30 cellular contexts compared by ENCODE assay signal in genomic region chr11:32429477-32429876, GRCh38. TPM values are rescaled to one million over a fixed set of nuclear protein-coding genes. Genes with fewer than 3 reads are reported as not detected.
DNase-seq lines count a peak whose midpoint lies in the region; ATAC-seq, FAIRE-seq and TF ChIP-seq lines count a peak whose summit lies in the region.
"Had no signal": no experiment of that assay in that cellular context is flagged by ENCODE, and none has a peak within 500 bp of the region (broad histone marks: within the 10 kb centered on the region; RNA-seq: fewer than 3 reads in every experiment).

No MANE protein-coding gene starts in this region.

- H3K4me1 ChIP-seq in astrocyte (ENCODE audit: insufficient read depth, low read length) = no peaks in the 10 kb centered on the region
- H3K4me1 ChIP-seq in spleen = peaks cover 0 to 56% (median 32%) of the 10 kb centered on the region in 6 donors
- H3K4me1 ChIP-seq: A549, SJSA1 had no signal

- H3K4me3 ChIP-seq in astrocyte (ENCODE audit: insufficient read depth, low read depth, low read length) = no peak overlapping the region
- peak overlapping the region in 2 of 8 donors; percentile 53 to 66 for H3K4me3 ChIP-seq in spleen
- H3K4me3 ChIP-seq: A549; BLaER1 treated with 17β-estradiol and CSF1 and Interleukin-3, amounts not matched to agents 10 nM and 100 nM; HAP-1; K562; SJSA1 had no signal

- intact Hi-C loops in spleen (cut with DNase I; ENCODE audit: low total_unique reads) = no loop called here

- H3K27me3 Mint-ChIP-seq in astrocyte (ENCODE audit: low read depth, unreplicated experiment) (peaks cover 91% of the 10 kb centered on the region), mesothelial cell of epicardium (ENCODE audit: low read depth) (peaks cover 99% of the 10 kb centered on the region)
- H3K27me3 Mint-ChIP-seq in activated T-cell treated with anti-CD3 and anti-CD28 coated beads, Interleukin-2, amount 50 U/mL, for 4 hours (ENCODE audit: low read depth) = peaks cover 86% of the 10 kb centered on the region

- no peak overlapping the region for H3K27ac ChIP-seq in astrocyte (ENCODE audit: low read depth, low read length)
- peak overlapping the region in 6 of 8 donors; percentile 22 to 86 (median 66) for H3K27ac ChIP-seq in spleen
- H3K27ac ChIP-seq: A549; BLaER1 treated with 17β-estradiol and CSF1 and Interleukin-3, amounts not matched to agents 10 nM and 100 nM; SJSA1 had no signal

- H3K9me3 ChIP-seq in astrocyte (ENCODE audit: insufficient read depth, low read depth, low read length) = peaks cover 8% of the 10 kb centered on the region
- H3K9me3 ChIP-seq in spleen = no peaks in the 10 kb centered on the region
- H3K9me3 ChIP-seq: A549, SJSA1 had no signal

- H3K36me3 Mint-ChIP-seq in astrocyte (ENCODE audit: low read depth, unreplicated experiment) = no peaks in the 10 kb centered on the region
- peaks cover 17% of the 10 kb centered on the region for H3K36me3 Mint-ChIP-seq in mesothelial cell of epicardium
- H3K36me3 Mint-ChIP-seq in activated T-cell treated with anti-CD3 and anti-CD28 coated beads, Interleukin-2, amount 50 U/mL, for 4 hours (ENCODE audit: insufficient read depth) = no peaks in the 10 kb centered on the region

- no peak for ATAC-seq in activated T-cell treated with anti-CD3 and anti-CD28 coated beads, Interleukin-2, amount 50 U/mL, for 4 hours
- ATAC-seq: A549, K562 had no signal

- no peak for FAIRE-seq in astrocyte (lab: Jason Lieb, UNC)
- FAIRE-seq: A549, GM12892, GM19239, HTR-8/SVneo, K562 had no signal

- H3K36me3 ChIP-seq in astrocyte (ENCODE audit: insufficient read depth, low read length) (no peaks in the 10 kb centered on the region), spleen (peaks cover 0 to 4% (median 0%) of the 10 kb centered on the region in 6 donors)
- H3K36me3 ChIP-seq: BLaER1 treated with 17β-estradiol and CSF1 and Interleukin-3, amounts not matched to agents 10 nM and 100 nM; SJSA1 had no signal

- H3K4me1 Mint-ChIP-seq in astrocyte (ENCODE audit: low read depth, unreplicated experiment) (no peaks in the 10 kb centered on the region), mesothelial cell of epicardium (peaks cover 88% of the 10 kb centered on the region)
- peaks cover 19% of the 10 kb centered on the region for H3K4me1 Mint-ChIP-seq in activated T-cell treated with anti-CD3 and anti-CD28 coated beads, Interleukin-2, amount 50 U/mL, for 4 hours (ENCODE audit: low read depth)

- H3K4me2 ChIP-seq in astrocyte (ENCODE audit: low read length) = no peak overlapping the region
- H3K4me2 ChIP-seq: A549; BLaER1 treated with 17β-estradiol and CSF1 and Interleukin-3, amounts not matched to agents 10 nM and 100 nM had no signal

- TF ChIP-seq POLR2A in spleen (IDR thresholded peaks at IDR 0.05) = no peak

- TF ChIP-seq CTCF in GM10266 (IDR thresholded peaks at IDR 0.05; ENCODE audit: control insufficient read depth, insufficient read depth, low read depth, missing control alignments) (no peak), astrocyte (IDR thresholded peaks at IDR 0.05; ENCODE audit: insufficient read depth, low read depth, low read length) (no peak), mesothelial cell of epicardium (IDR thresholded peaks at IDR 0.05; ENCODE audit: unreplicated experiment) (no peak), spleen (IDR thresholded peaks at IDR 0.05 in 8 of 11, conservative IDR thresholded peaks at IDR 0.05 in 3 of 11) (no peak)

- in situ Hi-C loops in G401 (cut with HindIII; ENCODE audit: low sequenced_read_pairs) = no loop called here

- H3K27me3 ChIP-seq in astrocyte (ENCODE audit: insufficient read depth, low read length) (peaks cover 96% of the 10 kb centered on the region), spleen (replicated peaks in 1 of 7) (peaks cover 0 to 100% (median 72%) of the 10 kb centered on the region in 7 donors)

- H3K4me3 Mint-ChIP-seq in astrocyte (ENCODE audit: unreplicated experiment) (peak overlapping the region; percentile 14), mesothelial cell of epicardium (peak overlapping the region; percentile 96)
- no peak overlapping the region for H3K4me3 Mint-ChIP-seq in activated T-cell treated with anti-CD3 and anti-CD28 coated beads, Interleukin-2, amount 50 U/mL, for 4 hours
- H3K4me3 Mint-ChIP-seq: CD4-positive, alpha-beta T cell; HFFc6 had no signal

- H2AFZ ChIP-seq in astrocyte (ENCODE audit: low read depth, low read length) = no peak overlapping the region

- DNase-seq in GM10266 (ENCODE audit: extremely low spot score) (peak; percentile 24), astrocyte (ENCODE audit: low read depth) (no peak), mesothelial cell of epicardium (ENCODE audit: low spot score in 2 of 2, unreplicated experiment in 2 of 2) (no peak), spleen (no peak), germinal center (ENCODE audit: low spot score) (no peak), G401 (ENCODE audit: low spot score) (no peak), NCI-H2081 treated with DMSO at 0.1 percent for 48 hours (lab: John Stamatoyannopoulos, UW) (no peak)
- DNase-seq in activated T-cell treated with anti-CD3 and anti-CD28 coated beads, Interleukin-2, amount 50 U/mL, for 4 hours = no peak
- DNase-seq: AML-193; CD4-positive, alpha-beta T cell; EL; GF-D8; HFFc6; Kasumi-1; NCI-H1092 treated with DMSO at 0.1 percent for 48 hours; NCI-H1436; NCI-H1930; NCI-H446; NCI-H526; NCI-H82; Right ventricle myocardium superior; RPMI8226 had no signal

- H3K27ac Mint-ChIP-seq in astrocyte (ENCODE audit: unreplicated experiment) = no peak overlapping the region
- H3K27ac Mint-ChIP-seq in mesothelial cell of epicardium = peak overlapping the region; percentile 95
- H3K27ac Mint-ChIP-seq: CD4-positive, alpha-beta T cell; HFFc6 had no signal

- WGBS in spleen, 5 donors = 45 to 57% (median 50%) methylated on average over 5 of the region's 5 CpGs

- H3K9me3 Mint-ChIP-seq in astrocyte (ENCODE audit: unreplicated experiment) (peaks cover 26% of the 10 kb centered on the region), mesothelial cell of epicardium (no peaks in the 10 kb centered on the region)
- H3K9me3 Mint-ChIP-seq in activated T-cell treated with anti-CD3 and anti-CD28 coated beads, Interleukin-2, amount 50 U/mL, for 4 hours = no peaks in the 10 kb centered on the region
- H3K9me3 Mint-ChIP-seq: CD4-positive, alpha-beta T cell; HFFc6 had no signal

- no peaks in the 10 kb centered on the region for H4K20me1 ChIP-seq in astrocyte (ENCODE audit: insufficient read depth, low read length)

- H3K9ac ChIP-seq in astrocyte (ENCODE audit: low read length) = no peak overlapping the region
- H3K9ac ChIP-seq: BLaER1 treated with 17β-estradiol and CSF1 and Interleukin-3, amounts not matched to agents 10 nM and 100 nM had no signal

- H3K79me2 ChIP-seq in astrocyte (ENCODE audit: insufficient read depth, low read length) = no peaks in the 10 kb centered on the region

RNA-seq across cellular contexts. Expression of gene WT1, which starts 5.9 kb away (rescaled TPM):
- 0.45 and 1.4 TPM in 2 replicates for total RNA-seq in astrocyte
- 122 to 131 TPM (median 125 TPM) in 3 replicates for total RNA-seq in mesothelial cell of epicardium
- total RNA-seq in spleen = 10 to 100 TPM; 25.6 to 53.0 (median 38.9) TPM
- polyA plus RNA-seq in spleen = 1 to 10 TPM; 1.6 to 4.4 (median 2.8) TPM
- not detected in 2 replicates for total RNA-seq in G401 (2014; rRNA removed; shearing (Covaris generic))
- under 1 TPM in 2 of 3 donors, not detected in 1; 0.18 to 0.30 TPM for total RNA-seq in activated T-cell treated with anti-CD3 and anti-CD28 coated beads, Interleukin-2, amount 50 U/mL, for 4 hours
- total RNA-seq: CD4-positive, alpha-beta T cell; HFFc6; SJSA1 had no signal

Comparison
In these comparisons a context has a peak if more than half of its experiments do, and no peak if none do; other contexts are left out.
1. RNA of gene WT1, which starts 5.9 kb away (total RNA-seq): 122 to 131 TPM in mesothelial cell of epicardium and 25.6 to 53.0 TPM in spleen; 0.45 to 1.4 TPM in astrocyte, 0.18 to 0.30 TPM in activated T-cell treated with anti-CD3 and anti-CD28 coated beads, Interleukin-2, amount 50 U/mL, for 4 hours and not detected in G401; every median in the first group is over 10 times any median in the second.